8 cellular contexts compared by ENCODE assay signal in genomic region chr9:137188490-137189296, GRCh38. TPM values are rescaled to one million over a fixed set of nuclear protein-coding genes. Genes with fewer than 3 reads are reported as not detected.
A peak's percentile ranks its signal among the peaks of the same experiment; 100 is the strongest.
DNase-seq lines count a peak whose midpoint lies in the region; ATAC-seq and TF ChIP-seq lines count a peak whose summit lies in the region.

A gene with protein sequence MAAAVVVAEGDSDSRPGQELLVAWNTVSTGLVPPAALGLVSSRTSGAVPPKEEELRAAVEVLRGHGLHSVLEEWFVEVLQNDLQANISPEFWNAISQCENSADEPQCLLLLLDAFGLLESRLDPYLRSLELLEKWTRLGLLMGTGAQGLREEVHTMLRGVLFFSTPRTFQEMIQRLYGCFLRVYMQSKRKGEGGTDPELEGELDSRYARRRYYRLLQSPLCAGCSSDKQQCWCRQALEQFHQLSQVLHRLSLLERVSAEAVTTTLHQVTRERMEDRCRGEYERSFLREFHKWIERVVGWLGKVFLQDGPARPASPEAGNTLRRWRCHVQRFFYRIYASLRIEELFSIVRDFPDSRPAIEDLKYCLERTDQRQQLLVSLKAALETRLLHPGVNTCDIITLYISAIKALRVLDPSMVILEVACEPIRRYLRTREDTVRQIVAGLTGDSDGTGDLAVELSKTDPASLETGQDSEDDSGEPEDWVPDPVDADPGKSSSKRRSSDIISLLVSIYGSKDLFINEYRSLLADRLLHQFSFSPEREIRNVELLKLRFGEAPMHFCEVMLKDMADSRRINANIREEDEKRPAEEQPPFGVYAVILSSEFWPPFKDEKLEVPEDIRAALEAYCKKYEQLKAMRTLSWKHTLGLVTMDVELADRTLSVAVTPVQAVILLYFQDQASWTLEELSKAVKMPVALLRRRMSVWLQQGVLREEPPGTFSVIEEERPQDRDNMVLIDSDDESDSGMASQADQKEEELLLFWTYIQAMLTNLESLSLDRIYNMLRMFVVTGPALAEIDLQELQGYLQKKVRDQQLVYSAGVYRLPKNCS (minus strand): TSS chr9:137188560. CDS start chr9:137188532, 28 bp downstream.
A gene with protein sequence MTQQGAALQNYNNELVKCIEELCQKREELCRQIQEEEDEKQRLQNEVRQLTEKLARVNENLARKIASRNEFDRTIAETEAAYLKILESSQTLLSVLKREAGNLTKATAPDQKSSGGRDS (plus strand): TSS chr9:137188676. CDS start chr9:137188727, 51 bp downstream.

- peak within 1 kb of the TSS; percentile 96; the same call in 1 of the 2 replicates for H3K27ac ChIP-seq in HUES64 (ENCODE audit: low read depth, low read length)

- WGBS in HUES64, result under 1% methylated on average over 98 of the region's 98 CpGs

- H3K27me3 ChIP-seq in HUES64 (ENCODE audit: insufficient read depth, low read length) (no peaks in the 10 kb centered on the region), mucosa of stomach (ENCODE audit: control insufficient read depth, insufficient read depth, low read length) (no peaks in the 10 kb centered on the region)

- peaks cover 29% of the 10 kb centered on the region for H3K36me3 ChIP-seq in HUES64 (ENCODE audit: insufficient read depth, low read length)
- H3K36me3 ChIP-seq in mucosa of stomach (ENCODE audit: control insufficient read depth, insufficient read depth, low read length), result no peaks in the 10 kb centered on the region

- peak; percentile 56 for TF ChIP-seq CTCF in epithelial cell of proximal tubule (conservative IDR thresholded peaks at IDR 0.05; ENCODE audit: low read depth, low read length)

- peak; percentile 98 for DNase-seq in DMS 273 (lab: John Stamatoyannopoulos, UW; ENCODE audit: unreplicated experiment)
- DNase-seq in OCI-M1 (lab: John Stamatoyannopoulos, UW), result peak; percentile 97
- peak; percentile 93 for DNase-seq in activated T-cell treated with anti-CD3 and anti-CD28 coated beads for 4 hours
- peak; percentile 54 for DNase-seq in epithelial cell of proximal tubule (ENCODE audit: low read depth)
- peak; percentile 85 to 93 for DNase-seq in stimulated activated CD8-positive, alpha-beta memory T cell treated with anti-CD3 and anti-CD28 coated beads, Interleukin-7, amount 100 ng/mL, for 1 hour (ENCODE audit: low read depth in 2 of 2)

- H3K4me3 ChIP-seq in HUES64 (ENCODE audit: low read length) (peak within 1 kb of the TSS; percentile 92), epithelial cell of proximal tubule (ENCODE audit: low read depth, low read length) (peak within 1 kb of the TSS; percentile 97), mucosa of stomach (ENCODE audit: low read length) (peak within 1 kb of the TSS; percentile 91)

- peak; percentile 80 for ATAC-seq in GM21423 (IDR thresholded peaks at IDR 0.05; ENCODE audit: unreplicated experiment)

- no peaks in the 10 kb centered on the region for H3K9me3 ChIP-seq in HUES64 (ENCODE audit: insufficient read depth, low read depth, low read length)
- H3K9me3 ChIP-seq in mucosa of stomach (ENCODE audit: control insufficient read depth, low read length), result no peaks in the 10 kb centered on the region

- peak within 1 kb of the TSS; percentile 81 for H3K9ac ChIP-seq in HUES64 (ENCODE audit: low read depth, low read length)
- H3K9ac ChIP-seq in mucosa of stomach (ENCODE audit: low read length), result peak within 1 kb of the TSS; percentile 89

- H3K4me1 ChIP-seq in HUES64 (ENCODE audit: insufficient read depth, low read length) (0 out of 2 replicates have a peak, but pooled peaks cover 3% of the 10 kb centered on the region), mucosa of stomach (ENCODE audit: control insufficient read depth, insufficient read depth, low read length) (peaks cover 32% of the 10 kb centered on the region)

RNA-seq across cellular contexts. Expression of the first gene that starts in this region (rescaled TPM):
- 21.6 TPM for polyA plus RNA-seq in HUES64 (2013, experiment 1 of 2)
- polyA plus RNA-seq in HUES64 (2013, experiment 2 of 2), result 17.9 TPM
- total RNA-seq in epithelial cell of proximal tubule, result 16.7 TPM in 2 replicates

RNA-seq across cellular contexts. Expression of the second gene that starts in this region (rescaled TPM):
- polyA plus RNA-seq in HUES64 (2013, experiment 1 of 2), result 60.6 TPM
- 72.3 TPM for polyA plus RNA-seq in HUES64 (2013, experiment 2 of 2)
- total RNA-seq in epithelial cell of proximal tubule, result 139 and 185 TPM in 2 replicates

Comparison
In these comparisons a context has a peak if more than half of its experiments do, and no peak if none do; other contexts are left out.
1. Peak in every context shown above with its lines: DNase-seq, ATAC-seq, H3K4me3 ChIP-seq and H3K27ac ChIP-seq.